In the genomic region with DNA sequence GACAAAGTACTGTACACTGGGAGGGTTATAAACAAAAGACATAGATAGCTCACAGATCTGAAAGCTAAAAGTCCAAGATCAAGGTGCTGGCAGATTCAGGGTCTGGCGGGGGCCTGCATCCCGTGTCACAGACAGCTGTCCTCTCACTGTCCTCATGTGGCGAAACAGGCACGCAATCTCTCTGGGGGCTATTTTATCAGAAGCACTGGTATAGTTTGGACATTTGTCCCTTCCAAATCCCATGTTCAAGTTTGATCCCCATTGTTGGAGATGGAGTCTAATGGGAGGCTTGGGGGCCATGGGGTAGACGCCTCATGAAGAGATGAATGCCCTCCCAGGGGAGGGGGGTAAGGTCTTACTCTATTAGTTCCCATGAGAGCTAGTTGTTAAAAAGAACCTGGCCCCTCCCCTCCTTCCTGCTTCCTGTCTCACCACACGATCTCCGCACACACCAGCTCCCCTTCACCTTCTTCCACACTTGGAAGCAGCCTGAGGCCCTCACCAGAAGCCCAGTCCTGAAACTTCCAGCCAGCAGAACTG, we compare ENCODE assay signal across 9 cellular contexts.
DNase-seq lines count a peak whose midpoint lies in the region; ATAC-seq, FAIRE-seq and TF ChIP-seq lines count a peak whose summit lies in the region.
"Had no signal": no experiment of that assay in that cellular context is flagged by ENCODE, and none has a peak within 500 bp of the region (broad histone marks: within the 10 kb centered on the region; RNA-seq: fewer than 3 reads in every experiment).

No MANE protein-coding gene starts in this region.

- H3K4me3 Mint-ChIP-seq in activated T-cell treated with anti-CD3 and anti-CD28 coated beads, Interleukin-2, amount 50 U/mL, for 72 hours: peak overlapping the region; percentile 88 to 94

- DNase-seq in A549 (ENCODE audit: low read depth in 1 of 2, low spot score in 1 of 2) (peak in 1 of 2 experiments; percentile 68), MV-4-11 (lab: John Stamatoyannopoulos, UW) (peak; percentile 67), left lung (no peak), cortex of kidney (lab: John Stamatoyannopoulos, UW) (no peak), NCI-H82 (lab: John Stamatoyannopoulos, UW) (no peak), adrenal gland (no peak)
- DNase-seq in activated T-cell treated with anti-CD3 and anti-CD28 coated beads, Interleukin-2, amount 50 U/mL, for 72 hours: peak in 1 of 2 donors; percentile 30
- DNase-seq: glutamatergic neuron had no signal

- H3K4me2 ChIP-seq in A549: peak overlapping the region; percentile 66

- H3K9me3 ChIP-seq in A549 (peaks cover 24% of the 10 kb centered on the region), left lung (no peaks in the 10 kb centered on the region), adrenal gland (replicated peaks in 1 of 3) (no peaks in the 10 kb centered on the region)

- peaks cover 2% of the 10 kb centered on the region in 2 donors for H3K9me3 Mint-ChIP-seq in activated T-cell treated with anti-CD3 and anti-CD28 coated beads, Interleukin-2, amount 50 U/mL, for 72 hours

- FAIRE-seq in A549 (lab: Jason Lieb, UNC): no peak

- no peaks in the 10 kb centered on the region for H3K27me3 Mint-ChIP-seq in activated T-cell treated with anti-CD3 and anti-CD28 coated beads, Interleukin-2, amount 50 U/mL, for 72 hours (ENCODE audit: low read depth)

- H3K4me1 Mint-ChIP-seq in activated T-cell treated with anti-CD3 and anti-CD28 coated beads, Interleukin-2, amount 50 U/mL, for 72 hours (ENCODE audit: low read depth): peaks cover 82% of the 10 kb centered on the region

- no peak for TF ChIP-seq RAD21 in A549 (conservative IDR thresholded peaks at IDR 0.05 in 1 of 2, IDR thresholded peaks at IDR 0.05 in 1 of 2)

- 43% methylated on average over 7 of the region's 7 CpGs for WGBS in A549 (ENCODE audit: missing lambda C conversion rate)
- WGBS in adrenal gland, 4 donors: 78 to 86% (median 81%) methylated on average over 7 of the region's 7 CpGs

- H3K27ac ChIP-seq in A549 (peak overlapping the region; percentile 96 to 97), left lung (peak overlapping the region; percentile 70 to 92), adrenal gland (peak overlapping the region in 2 of 5 donors; percentile 34 to 64)

- no peaks in the 10 kb centered on the region for H3K27me3 ChIP-seq in left lung
- H3K27me3 ChIP-seq in adrenal gland: no peaks in the 10 kb centered on the region

- no peaks in the 10 kb centered on the region for H3K36me3 ChIP-seq in left lung
- no peaks in the 10 kb centered on the region for H3K36me3 ChIP-seq in adrenal gland (replicated peaks in 1 of 2)

- peak; percentile 4 to 6; a peak in 4 of 6 replicates for ATAC-seq in A549
- peak in 1 of 2 donors; percentile 23 for ATAC-seq in activated T-cell treated with anti-CD3 and anti-CD28 coated beads, Interleukin-2, amount 50 U/mL, for 72 hours (replicated peaks in 1 of 2)
- ATAC-seq in left lung: peak; percentile 26
- no peak for ATAC-seq in HG02588 (IDR thresholded peaks at IDR 0.05; ENCODE audit: unreplicated experiment)

- TF ChIP-seq EP300 in A549 (IDR thresholded peaks at IDR 0.05): no peak

- POLR2A ChIA-PET in A549 (lab: Yijun Ruan, JAX): interaction anchor here (0.5 to 0.6 kb wide), 2 partner anchors 82 to 445 kb away, joined by 3 read pairs; no protein-coding TSS in a partner anchor

- peak overlapping the region; percentile 95 for H3K27ac Mint-ChIP-seq in activated T-cell treated with anti-CD3 and anti-CD28 coated beads, Interleukin-2, amount 50 U/mL, for 72 hours

- peaks cover 41% of the 10 kb centered on the region for H3K4me1 ChIP-seq in A549
- peaks cover 10 to 50% of the 10 kb centered on the region in 2 donors for H3K4me1 ChIP-seq in left lung
- no peaks in the 10 kb centered on the region for H3K4me1 ChIP-seq in adrenal gland (replicated peaks in 1 of 2)

- TF ChIP-seq POLR2A in A549 (IDR thresholded peaks at IDR 0.05; ENCODE audit: low read length) (no peak), adrenal gland (IDR thresholded peaks at IDR 0.05) (no peak)

- CTCF ChIA-PET in A549 (lab: Yijun Ruan, JAX): interaction anchor here (0.9 to 6.2 kb wide), 4 partner anchors 10 to 476 kb away, joined by 3 to 43 read pairs (median 4); no protein-coding TSS in a partner anchor

- TF ChIP-seq CTCF in A549 (IDR thresholded peaks at IDR 0.05) (no peak), left lung (IDR thresholded peaks at IDR 0.05) (no peak), adrenal gland (IDR thresholded peaks at IDR 0.05) (no peak)

- intact Hi-C loops in left lung (cut with DNase I): no loop called here
- intact Hi-C loops in adrenal gland (cut with DNase I): no loop called here

- H3K4me3 ChIP-seq in A549 (no peak overlapping the region), left lung (no peak overlapping the region), adrenal gland (no peak overlapping the region)

- H3K36me3 Mint-ChIP-seq in activated T-cell treated with anti-CD3 and anti-CD28 coated beads, Interleukin-2, amount 50 U/mL, for 72 hours (ENCODE audit: insufficient read depth in 2 of 2): peaks cover 3 to 17% of the 10 kb centered on the region in 2 donors

TF ChIP-seq in A549, 52 proteins besides CTCF, POLR2A, EP300 and RAD21 (continues in another document):
- TF ChIP-seq CEBPB (IDR thresholded peaks at IDR 0.05) (no peak), PHF8 (IDR thresholded peaks at IDR 0.05; ENCODE audit: borderline replicate concordance, low read depth) (no peak), JUN (IDR thresholded peaks at IDR 0.05) (no peak; a peak in 1 of 5 replicates), HEYL (CRISPR knock-in tag; IDR thresholded peaks at IDR 0.05) (no peak), NPAS2 (CRISPR knock-in tag; IDR thresholded peaks at IDR 0.05; ENCODE audit: borderline replicate concordance) (no peak), CHD4 (IDR thresholded peaks at IDR 0.05; ENCODE audit: borderline replicate concordance) (no peak), FOSL2 (IDR thresholded peaks at IDR 0.05) (no peak), FOSL2 (CRISPR knock-in tag; IDR thresholded peaks at IDR 0.05) (no peak), TP53 (CRISPR knock-in tag; IDR thresholded peaks at IDR 0.05) (peak; percentile 82; the same call in 1 of the 2 replicates), MYC (IDR thresholded peaks at IDR 0.05; ENCODE audit: borderline replicate concordance, low read length) (no peak), HOXA7 (CRISPR knock-in tag; IDR thresholded peaks at IDR 0.05) (peak; percentile 84), RCOR1 (IDR thresholded peaks at IDR 0.05; ENCODE audit: low read depth, low read length) (no peak), KDM1A (IDR thresholded peaks at IDR 0.05; ENCODE audit: low read depth) (no peak), GATA3 (IDR thresholded peaks at IDR 0.05; ENCODE audit: borderline replicate concordance) (no peak), ZSCAN20 (CRISPR knock-in tag; IDR thresholded peaks at IDR 0.05) (peak; percentile 43; the same call in 1 of the 2 replicates), CBX8 (IDR thresholded peaks at IDR 0.05) (no peak), ESRRA (IDR thresholded peaks at IDR 0.05; ENCODE audit: borderline replicate concordance, low read length) (no peak), RNF2 (IDR thresholded peaks at IDR 0.05; ENCODE audit: borderline replicate concordance, low read depth) (no peak)
- TF ChIP-seq, protein P1, sequence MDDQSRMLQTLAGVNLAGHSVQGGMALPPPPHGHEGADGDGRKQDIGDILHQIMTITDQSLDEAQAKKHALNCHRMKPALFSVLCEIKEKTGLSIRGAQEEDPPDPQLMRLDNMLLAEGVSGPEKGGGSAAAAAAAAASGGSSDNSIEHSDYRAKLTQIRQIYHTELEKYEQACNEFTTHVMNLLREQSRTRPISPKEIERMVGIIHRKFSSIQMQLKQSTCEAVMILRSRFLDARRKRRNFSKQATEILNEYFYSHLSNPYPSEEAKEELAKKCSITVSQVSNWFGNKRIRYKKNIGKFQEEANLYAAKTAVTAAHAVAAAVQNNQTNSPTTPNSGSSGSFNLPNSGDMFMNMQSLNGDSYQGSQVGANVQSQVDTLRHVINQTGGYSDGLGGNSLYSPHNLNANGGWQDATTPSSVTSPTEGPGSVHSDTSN (IDR thresholded peaks at IDR 0.05): no peak
- TF ChIP-seq, protein P2, sequence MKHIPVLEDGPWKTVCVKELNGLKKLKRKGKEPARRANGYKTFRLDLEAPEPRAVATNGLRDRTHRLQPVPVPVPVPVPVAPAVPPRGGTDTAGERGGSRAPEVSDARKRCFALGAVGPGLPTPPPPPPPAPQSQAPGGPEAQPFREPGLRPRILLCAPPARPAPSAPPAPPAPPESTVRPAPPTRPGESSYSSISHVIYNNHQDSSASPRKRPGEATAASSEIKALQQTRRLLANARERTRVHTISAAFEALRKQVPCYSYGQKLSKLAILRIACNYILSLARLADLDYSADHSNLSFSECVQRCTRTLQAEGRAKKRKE (CRISPR knock-in tag; IDR thresholded peaks at IDR 0.05; ENCODE audit: low read depth): peak; percentile 3; the same call in 1 of the 2 replicates
- TF ChIP-seq, protein P3, sequence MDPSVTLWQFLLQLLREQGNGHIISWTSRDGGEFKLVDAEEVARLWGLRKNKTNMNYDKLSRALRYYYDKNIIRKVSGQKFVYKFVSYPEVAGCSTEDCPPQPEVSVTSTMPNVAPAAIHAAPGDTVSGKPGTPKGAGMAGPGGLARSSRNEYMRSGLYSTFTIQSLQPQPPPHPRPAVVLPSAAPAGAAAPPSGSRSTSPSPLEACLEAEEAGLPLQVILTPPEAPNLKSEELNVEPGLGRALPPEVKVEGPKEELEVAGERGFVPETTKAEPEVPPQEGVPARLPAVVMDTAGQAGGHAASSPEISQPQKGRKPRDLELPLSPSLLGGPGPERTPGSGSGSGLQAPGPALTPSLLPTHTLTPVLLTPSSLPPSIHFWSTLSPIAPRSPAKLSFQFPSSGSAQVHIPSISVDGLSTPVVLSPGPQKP (IDR thresholded peaks at IDR 0.05; ENCODE audit: low read depth, low read length): no peak
- TF ChIP-seq, protein P4, sequence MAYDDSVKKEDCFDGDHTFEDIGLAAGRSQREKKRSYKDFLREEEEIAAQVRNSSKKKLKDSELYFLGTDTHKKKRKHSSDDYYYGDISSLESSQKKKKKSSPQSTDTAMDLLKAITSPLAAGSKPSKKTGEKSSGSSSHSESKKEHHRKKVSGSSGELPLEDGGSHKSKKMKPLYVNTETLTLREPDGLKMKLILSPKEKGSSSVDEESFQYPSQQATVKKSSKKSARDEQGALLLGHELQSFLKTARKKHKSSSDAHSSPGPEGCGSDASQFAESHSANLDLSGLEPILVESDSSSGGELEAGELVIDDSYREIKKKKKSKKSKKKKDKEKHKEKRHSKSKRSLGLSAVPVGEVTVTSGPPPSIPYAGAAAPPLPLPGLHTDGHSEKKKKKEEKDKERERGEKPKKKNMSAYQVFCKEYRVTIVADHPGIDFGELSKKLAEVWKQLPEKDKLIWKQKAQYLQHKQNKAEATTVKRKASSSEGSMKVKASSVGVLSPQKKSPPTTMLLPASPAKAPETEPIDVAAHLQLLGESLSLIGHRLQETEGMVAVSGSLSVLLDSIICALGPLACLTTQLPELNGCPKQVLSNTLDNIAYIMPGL (CRISPR knock-in tag; IDR thresholded peaks at IDR 0.05; ENCODE audit: borderline replicate concordance): peak; percentile 45; the same call in 1 of the 2 replicates
